8 cellular contexts compared by ENCODE assay signal in the genomic region with DNA sequence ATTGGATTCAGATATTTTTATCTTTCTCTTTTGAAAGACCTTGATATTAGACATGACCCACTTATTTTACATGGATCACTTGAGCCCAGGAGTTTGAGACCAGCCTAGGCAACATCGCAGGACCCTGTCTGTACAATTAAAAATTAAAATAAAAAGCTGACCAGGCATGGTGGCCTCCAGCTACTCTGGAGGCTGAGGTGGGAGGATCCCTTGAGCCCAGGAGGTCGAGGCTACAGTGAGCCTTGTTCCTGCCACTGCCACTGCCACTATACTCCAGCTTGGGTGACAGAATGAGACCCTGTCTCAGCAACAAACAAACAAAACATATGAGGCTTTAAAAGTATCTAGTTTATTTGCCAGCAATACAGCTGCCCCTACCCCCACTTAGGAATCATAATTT. TPM values are rescaled to one million over a fixed set of nuclear protein-coding genes. Genes with fewer than 3 reads are reported as not detected.
DNase-seq lines count a peak whose midpoint lies in the region; ATAC-seq and TF ChIP-seq lines count a peak whose summit lies in the region.

No MANE protein-coding gene starts in this region.

- peaks cover 33% of the 10 kb centered on the region for H4K20me1 ChIP-seq in OCI-LY3 (ENCODE audit: insufficient read depth, low read length)

- H4K8ac ChIP-seq in trophoblast cell (ENCODE audit: low read depth, low read length), result peak overlapping the region; percentile 24

- no peaks in the 10 kb centered on the region for H3K27me3 Mint-ChIP-seq in Caco-2 (ENCODE audit: insufficient read depth, unreplicated experiment)
- H3K27me3 Mint-ChIP-seq in endodermal cell (ENCODE audit: insufficient read depth), result no peaks in the 10 kb centered on the region

- H3K79me2 ChIP-seq in OCI-LY3 (ENCODE audit: low read length) (peaks cover 67% of the 10 kb centered on the region), trophoblast cell (ENCODE audit: control insufficient read depth, insufficient read depth, low read length, poor library complexity) (peaks cover 13% of the 10 kb centered on the region)

- POLR2A ChIA-PET in Caco-2 (lab: Charles Lee), result no interaction called here

- H3K4me3 ChIP-seq in Caco-2 (ENCODE audit: low read depth, low read length) (peak overlapping the region; percentile 98), OCI-LY3 (ENCODE audit: low read length) (peak overlapping the region; percentile 96), endodermal cell (ENCODE audit: low read length) (peak overlapping the region; percentile 94), trophoblast cell (ENCODE audit: low read depth, low read length) (no peak overlapping the region)

- DNase-seq in Caco-2 (no peak), endodermal cell (no peak), trophoblast cell (no peak), GM13977 (ENCODE audit: low spot score) (no peak), NCI-H2029 (lab: John Stamatoyannopoulos, UW) (no peak), omental fat pad (ENCODE audit: low spot score) (no peak)

- H3K4me3 Mint-ChIP-seq in Caco-2 (ENCODE audit: unreplicated experiment) (peak overlapping the region; percentile 97), endodermal cell (peak overlapping the region; percentile 93)

- peak overlapping the region; percentile 75 for H2AK5ac ChIP-seq in trophoblast cell (ENCODE audit: low read length)

- intact Hi-C loops in Caco-2 (cut with micrococcal nuclease; ENCODE audit: unreplicated experiment), result loop anchor here (2.0 kb wide), 1 partner anchor 163 kb away; no protein-coding TSS in a partner anchor

- peaks cover 19% of the 10 kb centered on the region for H3K36me3 Mint-ChIP-seq in Caco-2 (ENCODE audit: insufficient read depth, unreplicated experiment)
- H3K36me3 Mint-ChIP-seq in endodermal cell (ENCODE audit: low read depth), result peaks cover 12% of the 10 kb centered on the region

- no peak overlapping the region for H3K18ac ChIP-seq in trophoblast cell (ENCODE audit: low read length)

- peak overlapping the region; percentile 37 for H4K12ac ChIP-seq in trophoblast cell (ENCODE audit: low read depth, low read length)

- no peak for ATAC-seq in HG02623 (IDR thresholded peaks at IDR 0.05; ENCODE audit: unreplicated experiment)
- ATAC-seq in omental fat pad (ENCODE audit: low FRiP score), result no peak

- 90 to 100% methylated on average over 1 to 2 of the region's 2 CpGs for WGBS in endodermal cell (ENCODE audit: insufficient coverage in 1 of 2, insufficient read length in 1 of 2), 2 experiments
- WGBS in trophoblast cell (ENCODE audit: extremely low coverage, insufficient coverage, insufficient read length), result no CpG with 5 or more reads among the region's 2 CpGs

- H3K27ac ChIP-seq in OCI-LY3 (ENCODE audit: low read length), result no peak overlapping the region
- H3K27ac ChIP-seq in endodermal cell (ENCODE audit: low read depth, low read length), result no peak overlapping the region
- H3K27ac ChIP-seq in trophoblast cell (ENCODE audit: low read depth, low read length), result no peak overlapping the region

- H3K4me2 ChIP-seq in OCI-LY3 (ENCODE audit: low read length), result peak overlapping the region; percentile 93
- peak overlapping the region; percentile 50 for H3K4me2 ChIP-seq in trophoblast cell (ENCODE audit: low read length)

- H3K36me3 ChIP-seq in Caco-2 (ENCODE audit: control insufficient read depth, insufficient read depth, low read length) (no peaks in the 10 kb centered on the region), OCI-LY3 (replicated peaks; ENCODE audit: low read depth, low read length) (peaks cover 22% of the 10 kb centered on the region), endodermal cell (ENCODE audit: control insufficient read depth, insufficient read depth, low read length) (peaks cover 18% of the 10 kb centered on the region), trophoblast cell (ENCODE audit: control insufficient read depth in 1 of 2, insufficient read depth in 2 of 2, low read length in 2 of 2) (peaks cover 0 to 4% of the 10 kb centered on the region in 2 experiments)

- H2AFZ ChIP-seq in OCI-LY3 (ENCODE audit: low read depth, low read length) (no peak overlapping the region), trophoblast cell (ENCODE audit: insufficient read depth, low read length, poor library complexity) (peak overlapping the region; percentile 31)

- no TSS peak for BruUV-seq in Caco-2 (replicated peaks; lab: Mats Ljungman, UMichigan)

- peak overlapping the region; percentile 100 for H3K4ac ChIP-seq in trophoblast cell (ENCODE audit: low read depth, low read length)

- H3K4me1 Mint-ChIP-seq in Caco-2 (ENCODE audit: low read depth, unreplicated experiment) (no peaks in the 10 kb centered on the region), endodermal cell (peaks cover 15% of the 10 kb centered on the region)

- H2BK120ac ChIP-seq in trophoblast cell (ENCODE audit: insufficient read depth, low read length, poor library complexity), result no peak overlapping the region

- H3K9me3 ChIP-seq in Caco-2, result no peaks in the 10 kb centered on the region
- H3K9me3 ChIP-seq in OCI-LY3 (ENCODE audit: insufficient read depth, low read length), result no peaks in the 10 kb centered on the region
- no peaks in the 10 kb centered on the region for H3K9me3 ChIP-seq in endodermal cell (ENCODE audit: control insufficient read depth, low read length)
- H3K9me3 ChIP-seq in trophoblast cell (ENCODE audit: insufficient read depth, low read depth, low read length), result no peaks in the 10 kb centered on the region

- in situ Hi-C loops in GM13977 (cut with MboI; ENCODE audit: low pct_unique_long_range_greater_than_20kb, low sequenced_read_pairs, unreplicated experiment), result no loop called here

- H3K4me1 ChIP-seq in Caco-2, result peaks cover 25% of the 10 kb centered on the region
- H3K4me1 ChIP-seq in OCI-LY3 (ENCODE audit: low read length), result peaks cover 32% of the 10 kb centered on the region
- peaks cover 3% of the 10 kb centered on the region for H3K4me1 ChIP-seq in endodermal cell (ENCODE audit: control insufficient read depth, insufficient read depth, low read length)
- H3K4me1 ChIP-seq in trophoblast cell (ENCODE audit: control insufficient read depth in 1 of 2, insufficient read depth in 2 of 2, low read length in 2 of 2), result peaks cover 2 to 3% of the 10 kb centered on the region in 2 experiments

- TF ChIP-seq CTCF in Caco-2 (IDR thresholded peaks at IDR 0.05; ENCODE audit: insufficient read depth in 1 of 2, low read depth in 1 of 2, low read length in 1 of 2, severe bottlenecking in 1 of 2, unreplicated experiment in 1 of 2), result no peak
- TF ChIP-seq CTCF in OCI-LY3 (IDR thresholded peaks at IDR 0.05; ENCODE audit: low read depth, low read length), result no peak
- no peak for TF ChIP-seq CTCF in endodermal cell (conservative IDR thresholded peaks at IDR 0.05)
- TF ChIP-seq CTCF in GM13977 (IDR thresholded peaks at IDR 0.05; ENCODE audit: extremely low read depth, insufficient read depth, missing control alignments), result no peak
- TF ChIP-seq CTCF in omental fat pad (IDR thresholded peaks at IDR 0.05), result no peak

- H2BK5ac ChIP-seq in trophoblast cell (ENCODE audit: low read depth, low read length, poor library complexity), result no peak overlapping the region

- no peak overlapping the region for H3K23ac ChIP-seq in trophoblast cell (ENCODE audit: low read length)

- no peak overlapping the region for H4K91ac ChIP-seq in trophoblast cell (ENCODE audit: low read depth, low read length)

- H2BK12ac ChIP-seq in trophoblast cell (ENCODE audit: low read length), result no peak overlapping the region

- no peaks in the 10 kb centered on the region for H3K27me3 ChIP-seq in Caco-2 (replicated peaks; ENCODE audit: control insufficient read depth, insufficient read depth, low read length)
- no peaks in the 10 kb centered on the region for H3K27me3 ChIP-seq in OCI-LY3 (ENCODE audit: low read depth, low read length)
- no peaks in the 10 kb centered on the region for H3K27me3 ChIP-seq in endodermal cell (ENCODE audit: control insufficient read depth, insufficient read depth, low read length, poor library complexity, severe bottlenecking)
- no peaks in the 10 kb centered on the region for H3K27me3 ChIP-seq in trophoblast cell (ENCODE audit: insufficient read depth, low read length)

- H3K14ac ChIP-seq in trophoblast cell (ENCODE audit: low read length), result no peak overlapping the region

- H3K27ac Mint-ChIP-seq in Caco-2 (ENCODE audit: unreplicated experiment) (peak overlapping the region; percentile 98), endodermal cell (peak overlapping the region; percentile 97)

- H3K9ac ChIP-seq in OCI-LY3 (ENCODE audit: low read length) (peak overlapping the region; percentile 94; the same call in 1 of the 2 replicates), endodermal cell (ENCODE audit: extremely low read depth, low read length, poor library complexity, severe bottlenecking) (peak overlapping the region; percentile 94), trophoblast cell (ENCODE audit: low read length) (no peak overlapping the region)

- CTCF ChIA-PET in Caco-2 (lab: Charles Lee), result no interaction called here

- H3K79me1 ChIP-seq in trophoblast cell (ENCODE audit: low read length), result peaks cover 9% of the 10 kb centered on the region

- H3K9me3 Mint-ChIP-seq in Caco-2 (ENCODE audit: unreplicated experiment), result no peaks in the 10 kb centered on the region
- H3K9me3 Mint-ChIP-seq in endodermal cell, result no peaks in the 10 kb centered on the region

RNA-seq across cellular contexts. Expression of gene RNF7, which starts 1.6 kb away (rescaled TPM):
- total RNA-seq in Caco-2 (2022) (87.7 and 96.3 TPM in 2 replicates), endodermal cell (100 to 1,000 TPM; 106 to 111 TPM), omental fat pad (10 to 100 TPM; 67.9 to 89.8 (median 77.4) TPM)
- 118 TPM for polyA plus RNA-seq in endodermal cell (2013, experiment 1 of 2)
- 105 TPM for polyA plus RNA-seq in endodermal cell (2013, experiment 2 of 2)
- polyA plus RNA-seq in trophoblast cell (2013), result 118 and 122 TPM in 2 replicates

RNA-seq across cellular contexts. Expression of gene GRK7, which starts 23.5 kb away (rescaled TPM):
- total RNA-seq in Caco-2 (2022), result not detected in 2 replicates
- total RNA-seq in endodermal cell, result not detected
- not detected for polyA plus RNA-seq in endodermal cell (2013, experiment 1 of 2)
- not detected for polyA plus RNA-seq in endodermal cell (2013, experiment 2 of 2)
- polyA plus RNA-seq in trophoblast cell (2013), result 0.03 and 0.06 TPM in 2 replicates
- total RNA-seq in omental fat pad, result under 1 TPM in 2 of 4 donors, not detected in 2; 0.12 to 0.46 TPM
